ENCODE assay signal across 8 cellular contexts in the genomic region with DNA sequence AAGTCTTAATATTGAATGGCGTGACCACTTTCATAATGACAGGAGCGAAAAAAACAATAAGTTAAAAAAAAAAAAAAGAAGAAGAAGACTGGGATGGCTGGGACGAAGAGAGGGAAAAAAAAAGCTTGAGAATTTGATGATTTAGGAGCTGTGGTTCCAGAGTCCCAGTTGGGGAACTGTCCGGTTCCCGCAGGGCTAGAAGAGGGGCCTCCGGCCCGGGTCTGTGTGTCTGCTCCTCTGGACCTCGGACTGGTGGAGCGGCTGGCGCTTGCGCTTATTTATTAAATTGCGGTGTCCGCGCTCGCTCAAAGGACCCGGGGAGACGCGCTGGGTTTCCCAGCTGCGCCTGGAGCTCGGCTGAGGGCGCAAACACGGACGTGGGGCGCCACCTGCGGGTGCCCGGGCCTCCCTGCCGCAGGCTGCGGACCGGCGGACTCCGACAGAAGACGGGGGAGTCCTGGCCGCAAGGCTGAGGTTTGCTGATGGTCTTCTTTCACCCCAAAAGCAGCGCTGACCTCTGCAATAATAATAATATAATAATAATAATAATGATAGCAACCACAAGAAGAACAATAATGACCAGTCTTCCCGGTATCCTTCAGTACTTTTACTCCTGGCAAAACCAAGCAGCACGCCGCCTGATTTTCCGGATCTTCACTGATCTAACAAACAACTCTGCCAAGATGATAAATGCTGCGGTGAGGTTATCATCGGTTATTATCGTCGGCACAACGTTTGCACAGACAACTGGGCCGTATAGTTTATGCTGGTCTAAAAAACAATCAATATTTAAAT. TPM values are rescaled to one million over a fixed set of nuclear protein-coding genes. Genes with fewer than 3 reads are reported as not detected.
DNase-seq lines count a peak whose midpoint lies in the region; FAIRE-seq and TF ChIP-seq lines count a peak whose summit lies in the region.

A gene (minus strand): TSS at position 251 of the 795 bp plus-strand sequence. CDS start 2,182 bp downstream, outside the sequence.

- no peak within 1 kb of the TSS for H4K5ac ChIP-seq in H9 (ENCODE audit: insufficient read length, low read depth, low read length)

- H3K9me3 ChIP-seq in H9 (ENCODE audit: control insufficient read depth, low read depth, low read length) = no peaks in the 10 kb centered on the region

- peaks cover 8% of the 10 kb centered on the region for H3K23me2 ChIP-seq in H9 (ENCODE audit: insufficient read length, low read depth, low read length, poor library complexity, severe bottlenecking)

- no peaks in the 10 kb centered on the region for H3K79me1 ChIP-seq in H9 (ENCODE audit: insufficient read depth, low read depth, low read length, poor library complexity, severe bottlenecking)

- H3K27ac ChIP-seq in H9 (ENCODE audit: insufficient read length, low read depth, low read length) = no peak within 1 kb of the TSS

- no peak within 1 kb of the TSS for H3K4ac ChIP-seq in H9 (ENCODE audit: low read depth, low read length)

- no peak within 1 kb of the TSS for H3K9ac ChIP-seq in H9 (ENCODE audit: extremely low read depth, insufficient read length, low read length)

- peak; percentile 92 for TF ChIP-seq CTCF in H9 (conservative IDR thresholded peaks at IDR 0.05)
- peak; percentile 96 for TF ChIP-seq CTCF in LNCaP clone FGC (IDR thresholded peaks at IDR 0.05; ENCODE audit: control insufficient read depth, extremely low read depth, insufficient read depth)
- peak; percentile 66 for TF ChIP-seq CTCF in epithelial cell of esophagus (IDR thresholded peaks at IDR 0.05; ENCODE audit: insufficient read depth, low read depth, low read length, missing control alignments)

- no peak within 1 kb of the TSS for H3T11ph ChIP-seq in H9 (ENCODE audit: low read length)

- no peak within 1 kb of the TSS for H2AFZ ChIP-seq in H9 (ENCODE audit: low read length)

- peak; percentile 23 for DNase-seq in activated T-cell treated with anti-CD3 and anti-CD28 coated beads for 24 hours (ENCODE audit: low read depth)
- no peak for DNase-seq in activated T-cell treated with anti-CD3 and anti-CD28 coated beads, Interleukin-2, amount 50 U/mL, for 1 hour
- DNase-seq in H9 = peak; percentile 80
- DNase-seq in LNCaP clone FGC (ENCODE audit: low read depth) = peak; percentile 71
- peak; percentile 39 to 44 for DNase-seq in SW 1271 (lab: John Stamatoyannopoulos, UW)
- peak; percentile 76 for DNase-seq in epithelial cell of esophagus (ENCODE audit: low read depth)
- peak; percentile 74 for DNase-seq in myocyte (ENCODE audit: low read depth)
- peak; percentile 86 for DNase-seq in urothelium cell line (ENCODE audit: low spot score)

- H3K79me2 ChIP-seq in H9 (ENCODE audit: insufficient read depth, low read length) = no peaks in the 10 kb centered on the region

- no peak within 1 kb of the TSS for H3K27ac Mint-ChIP-seq in H9

- H2BK20ac ChIP-seq in H9 (ENCODE audit: low read depth, low read length, poor library complexity, severe bottlenecking) = no peak within 1 kb of the TSS

- no peak within 1 kb of the TSS for H2BK15ac ChIP-seq in H9 (ENCODE audit: low read depth, low read length)

- H3K4me2 ChIP-seq in H9 (ENCODE audit: insufficient read depth, insufficient read length, low read length) = peak within 1 kb of the TSS; percentile 59

- peaks cover 91% of the 10 kb centered on the region for H3K27me3 Mint-ChIP-seq in H9 (ENCODE audit: low read depth)

- peaks cover 0 to 3% of the 10 kb centered on the region in 2 experiments; a peak in 1 of 5 replicates for H3K9me3 Mint-ChIP-seq in H9

- H2BK5ac ChIP-seq in H9 (ENCODE audit: insufficient read length, low read length) = no peak within 1 kb of the TSS

- no peak within 1 kb of the TSS for H3K23ac ChIP-seq in H9 (ENCODE audit: insufficient read length, low read depth, low read length)

- no peaks in the 10 kb centered on the region for H4K20me1 ChIP-seq in H9 (ENCODE audit: control insufficient read depth, insufficient read depth, insufficient read length)

- H3K36me3 Mint-ChIP-seq in H9 (ENCODE audit: insufficient read depth in 1 of 3, low read depth in 3 of 3) = no peaks in the 10 kb centered on the region; a peak in 1 of 7 replicates

- H3K4me1 ChIP-seq in H9 (ENCODE audit: insufficient read depth, low read length) = no peaks in the 10 kb centered on the region

- H3K56ac ChIP-seq in H9 (ENCODE audit: insufficient read length, low read depth, low read length) = no peak within 1 kb of the TSS

- H3K4me3 ChIP-seq in LNCaP clone FGC (ENCODE audit: low read depth, low read length) (peak within 1 kb of the TSS; percentile 39), epithelial cell of esophagus (ENCODE audit: low read length) (peak within 1 kb of the TSS; percentile 7)

- H3K4me1 Mint-ChIP-seq in H9 = peaks cover 17 to 19% of the 10 kb centered on the region in 2 experiments

- no peak within 1 kb of the TSS for H3K14ac ChIP-seq in H9 (ENCODE audit: insufficient read depth, low read length)

- peaks cover 39% of the 10 kb centered on the region for H3K27me3 ChIP-seq in H9 (ENCODE audit: insufficient read depth, low read length)

- no CpG with 5 or more reads among the region's 44 CpGs for WGBS in H9 (ENCODE audit: extremely low coverage, insufficient read length, low lambda C conversion rate)

- no peak within 1 kb of the TSS for H2BK120ac ChIP-seq in H9 (ENCODE audit: low read depth, low read length, poor library complexity, severe bottlenecking)

- no peak for FAIRE-seq in urothelium cell line (lab: Jason Lieb, UNC)

- H4K91ac ChIP-seq in H9 (ENCODE audit: insufficient read length, low read depth, low read length) = no peak within 1 kb of the TSS

- H4K8ac ChIP-seq in H9 (replicated peaks; ENCODE audit: insufficient read length, low read depth, low read length) = no peak within 1 kb of the TSS

- no peak within 1 kb of the TSS for H2BK12ac ChIP-seq in H9 (ENCODE audit: insufficient read length, low read depth, low read length)

- H2AK5ac ChIP-seq in H9 (ENCODE audit: insufficient read length, low read length) = no peak within 1 kb of the TSS

- H3K18ac ChIP-seq in H9 (ENCODE audit: insufficient read length, low read depth, low read length) = no peak within 1 kb of the TSS

- peak within 1 kb of the TSS; percentile 55 to 86 for H3K4me3 Mint-ChIP-seq in H9

RNA-seq across cellular contexts. Expression of the gene that starts here (rescaled TPM):
- total RNA-seq in H9 (2021) (not detected in 2 replicates), myocyte (0.10 and 0.11 TPM in 2 replicates)
- polyA plus RNA-seq in myocyte (2012) = not detected

Comparison
In these comparisons a context has a peak if more than half of its experiments do, and no peak if none do; other contexts are left out.
1. Peak in DNase-seq and H3K4me2 ChIP-seq in H9; RNA of the gene not detected or under 1 TPM.
2. Peak in DNase-seq in myocyte; RNA of the gene not detected or under 1 TPM.